ENCODE assay signal across 28 cellular contexts in genomic region chr15:77192451-77192850, GRCh38.
"Had no signal": no experiment of that assay in that cellular context is flagged by ENCODE, and none has a peak within 500 bp of the region (broad histone marks: within the 10 kb centered on the region; RNA-seq: fewer than 3 reads in every experiment).

No MANE protein-coding gene starts in this region.

- H3K27me3 Mint-ChIP-seq: memory B cell; naive thymus-derived CD8-positive, alpha-beta T cell; stimulated activated naive B cell treated with anti-CD40 and anti-IgM and Interleukin-4, amounts not matched to agents 10 μg/mL and 1 μg/mL and 100 μg/mL, for 72 hours had no signal

- H3K4me3 Mint-ChIP-seq: memory B cell; naive thymus-derived CD8-positive, alpha-beta T cell; nephron; neural crest cell; stimulated activated naive B cell treated with anti-CD40 and anti-IgM and Interleukin-4, amounts not matched to agents 10 μg/mL and 1 μg/mL and 100 μg/mL, for 72 hours had no signal

- H3K27ac Mint-ChIP-seq: memory B cell; naive thymus-derived CD8-positive, alpha-beta T cell; nephron; stimulated activated naive B cell treated with anti-CD40 and anti-IgM and Interleukin-4, amounts not matched to agents 10 μg/mL and 1 μg/mL and 100 μg/mL, for 72 hours had no signal

- ATAC-seq: heart right ventricle; left cardiac atrium; left lobe of liver; naive thymus-derived CD8-positive, alpha-beta T cell; pancreas; right cardiac atrium; sciatic nerve; stimulated activated naive B cell treated with anti-CD40 and anti-IgM and Interleukin-4, amounts not matched to agents 10 μg/mL and 1 μg/mL and 100 μg/mL, for 72 hours; stimulated activated naive CD8-positive, alpha-beta T cell treated with anti-CD3 and anti-CD28 coated beads, Interleukin-15, Interleukin-2, amounts not matched to agents 100 U/mL and 50 U/mL, for 24 hours had no signal

- H3K9me3 Mint-ChIP-seq: memory B cell; naive thymus-derived CD8-positive, alpha-beta T cell; nephron; neural crest cell; stimulated activated naive B cell treated with anti-CD40 and anti-IgM and Interleukin-4, amounts not matched to agents 10 μg/mL and 1 μg/mL and 100 μg/mL, for 72 hours had no signal

- H3K9me3 ChIP-seq: heart right ventricle, pancreas, prostate gland, stomach, testis, thyroid gland, transverse colon, vagina had no signal

- H3K4me1 ChIP-seq: prostate gland had no signal

- H3K36me3 Mint-ChIP-seq: naive thymus-derived CD8-positive, alpha-beta T cell had no signal

- H3K4me3 ChIP-seq: heart right ventricle, hepatocyte, pancreas, prostate gland, skin epidermis, stomach, testis, thyroid gland, transverse colon, vagina had no signal

- H3K27ac ChIP-seq: hepatocyte, pancreas, prostate gland, skin epidermis, stomach, testis, thyroid gland, transverse colon, vagina had no signal

- H3K27me3 ChIP-seq: heart right ventricle, hepatocyte, pancreas, stomach, testis, thyroid gland, transverse colon, vagina had no signal

- DNase-seq: heart right ventricle; kidney glomerular epithelial cell; left cardiac atrium; naive thymus-derived CD8-positive, alpha-beta T cell; nucleus accumbens; pancreas; posterior cingulate gyrus; retina; right cardiac atrium; stimulated activated CD4-positive, alpha-beta T cell treated with anti-CD3 and anti-CD28 coated beads, Interleukin-12 subunit alpha, Interleukin-12 subunit beta, amount 100 ng/mL, for 4 hours; stimulated activated CD4-positive, alpha-beta T cell treated with anti-CD3 and anti-CD28 coated beads, Interleukin-15, amount 100 ng/mL, for 24 hours; stimulated activated CD4-positive, alpha-beta T cell treated with anti-CD3 and anti-CD28 coated beads, Interleukin-2, amount 100 ng/mL, for 24 hours; stimulated activated CD4-positive, alpha-beta T cell treated with anti-CD3 and anti-CD28 coated beads, Interleukin-4, amount 100 ng/mL, for 1 hour; stimulated activated naive B cell treated with anti-CD40 and anti-IgM and Interleukin-4, amounts not matched to agents 10 μg/mL and 1 μg/mL and 100 μg/mL, for 72 hours; stimulated activated naive CD8-positive, alpha-beta T cell treated with anti-CD3 and anti-CD28 coated beads, Interleukin-15, Interleukin-2, amounts not matched to agents 100 U/mL and 50 U/mL, for 24 hours; stomach; testis; thyroid gland; transverse colon had no signal

- H3K36me3 ChIP-seq: heart right ventricle, pancreas, prostate gland, stomach, thyroid gland, vagina had no signal
